ENCODE assay signal across 1 cellular context in genomic region chr18:58407649-58408407, GRCh38.
A peak's percentile ranks its signal among the peaks of the same experiment; 100 is the strongest.
TF ChIP-seq lines count a peak whose summit lies in the region.

No MANE protein-coding gene starts in this region.

TF ChIP-seq in HepG2, 621 proteins besides CTCF, POLR2A, EP300 and RAD21 (continued from another document and continues in another):
- TF ChIP-seq, protein P1, sequence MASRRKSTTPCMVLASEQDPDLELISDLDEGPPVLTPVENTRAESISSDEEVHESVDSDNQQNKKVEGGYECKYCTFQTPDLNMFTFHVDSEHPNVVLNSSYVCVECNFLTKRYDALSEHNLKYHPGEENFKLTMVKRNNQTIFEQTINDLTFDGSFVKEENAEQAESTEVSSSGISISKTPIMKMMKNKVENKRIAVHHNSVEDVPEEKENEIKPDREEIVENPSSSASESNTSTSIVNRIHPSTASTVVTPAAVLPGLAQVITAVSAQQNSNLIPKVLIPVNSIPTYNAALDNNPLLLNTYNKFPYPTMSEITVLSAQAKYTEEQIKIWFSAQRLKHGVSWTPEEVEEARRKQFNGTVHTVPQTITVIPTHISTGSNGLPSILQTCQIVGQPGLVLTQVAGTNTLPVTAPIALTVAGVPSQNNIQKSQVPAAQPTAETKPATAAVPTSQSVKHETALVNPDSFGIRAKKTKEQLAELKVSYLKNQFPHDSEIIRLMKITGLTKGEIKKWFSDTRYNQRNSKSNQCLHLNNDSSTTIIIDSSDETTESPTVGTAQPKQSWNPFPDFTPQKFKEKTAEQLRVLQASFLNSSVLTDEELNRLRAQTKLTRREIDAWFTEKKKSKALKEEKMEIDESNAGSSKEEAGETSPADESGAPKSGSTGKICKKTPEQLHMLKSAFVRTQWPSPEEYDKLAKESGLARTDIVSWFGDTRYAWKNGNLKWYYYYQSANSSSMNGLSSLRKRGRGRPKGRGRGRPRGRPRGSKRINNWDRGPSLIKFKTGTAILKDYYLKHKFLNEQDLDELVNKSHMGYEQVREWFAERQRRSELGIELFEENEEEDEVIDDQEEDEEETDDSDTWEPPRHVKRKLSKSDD (CRISPR knock-in tag; IDR thresholded peaks at IDR 0.05; ENCODE audit: low read depth), result peak; percentile 16; the same call in 1 of the 2 replicates
- peak; percentile 9; the same call in 1 of the 2 replicates for TF ChIP-seq ZNF644 (CRISPR knock-in tag; IDR thresholded peaks at IDR 0.05; ENCODE audit: low read depth)
- no peak for TF ChIP-seq MATR3 (CRISPR knock-in tag; IDR thresholded peaks at IDR 0.05)
- no peak for TF ChIP-seq HNRNPH1 (optimal IDR thresholded peaks at IDR 0.05; ENCODE audit: low read depth, low read length)
- TF ChIP-seq CC2D1A (CRISPR knock-in tag; IDR thresholded peaks at IDR 0.05), result peak; percentile 95; the same call in 1 of the 2 replicates
- TF ChIP-seq ZC3H4 (CRISPR knock-in tag; IDR thresholded peaks at IDR 0.05; ENCODE audit: borderline replicate concordance), result peak; percentile 94
- peak; percentile 64; the same call in 1 of the 2 replicates for TF ChIP-seq RNF219 (CRISPR knock-in tag; IDR thresholded peaks at IDR 0.05)
- peak; percentile 85; the same call in 1 of the 2 replicates for TF ChIP-seq ZBTB46 (CRISPR knock-in tag; IDR thresholded peaks at IDR 0.05; ENCODE audit: borderline replicate concordance)
- no peak for TF ChIP-seq ZNF713 (CRISPR knock-in tag; IDR thresholded peaks at IDR 0.05)
- no peak for TF ChIP-seq PLRG1 (conservative IDR thresholded peaks at IDR 0.05)
- TF ChIP-seq ZNF343 (CRISPR knock-in tag; IDR thresholded peaks at IDR 0.05), result peak; percentile 62; the same call in 1 of the 2 replicates
- TF ChIP-seq ZFX (CRISPR knock-in tag; IDR thresholded peaks at IDR 0.05; ENCODE audit: low read depth), result peak; percentile 61
- TF ChIP-seq ZMYM2 (CRISPR knock-in tag; IDR thresholded peaks at IDR 0.05), result peak; percentile 74
- peak; percentile 85; the same call in 1 of the 2 replicates for TF ChIP-seq MYPOP (CRISPR knock-in tag; IDR thresholded peaks at IDR 0.05)
- TF ChIP-seq RBM22 (optimal IDR thresholded peaks at IDR 0.05; ENCODE audit: low read length), result peak; percentile 81
- peak; percentile 99 for TF ChIP-seq ISL2 (CRISPR knock-in tag; IDR thresholded peaks at IDR 0.05)
- TF ChIP-seq NRL (CRISPR knock-in tag; IDR thresholded peaks at IDR 0.05; ENCODE audit: borderline replicate concordance), result peak; percentile 60; the same call in 1 of the 2 replicates
- TF ChIP-seq KDM5B (CRISPR knock-in tag; IDR thresholded peaks at IDR 0.05; ENCODE audit: borderline replicate concordance), result no peak
- TF ChIP-seq PAF1 (CRISPR knock-in tag; IDR thresholded peaks at IDR 0.05), result peak; percentile 61; the same call in 1 of the 2 replicates
- peak; percentile 84 for TF ChIP-seq KDM6A (CRISPR knock-in tag; IDR thresholded peaks at IDR 0.05; ENCODE audit: low read depth)
- peak; percentile 100 for TF ChIP-seq MED8 (CRISPR knock-in tag; IDR thresholded peaks at IDR 0.05; ENCODE audit: insufficient replicate concordance)
- 0 out of 2 replicates have a peak, but pooled peaks have one; percentile 53 for TF ChIP-seq NFAT5 (CRISPR knock-in tag; IDR thresholded peaks at IDR 0.05)
- peak; percentile 56 for TF ChIP-seq SAP130 (CRISPR knock-in tag; IDR thresholded peaks at IDR 0.05; ENCODE audit: low read depth)
- TF ChIP-seq KLF12 (CRISPR knock-in tag; IDR thresholded peaks at IDR 0.05; ENCODE audit: borderline replicate concordance), result 0 out of 2 replicates have a peak, but pooled peaks have one; percentile 25
- TF ChIP-seq ZXDC (CRISPR knock-in tag; IDR thresholded peaks at IDR 0.05), result 0 out of 2 replicates have a peak, but pooled peaks have one; percentile 89
- TF ChIP-seq GATAD1 (CRISPR knock-in tag; IDR thresholded peaks at IDR 0.05), result peak; percentile 22; the same call in 1 of the 2 replicates
- peak; percentile 65 for TF ChIP-seq MNT (IDR thresholded peaks at IDR 0.05)
- TF ChIP-seq ZSCAN20 (CRISPR knock-in tag; IDR thresholded peaks at IDR 0.05; ENCODE audit: borderline replicate concordance), result no peak
- peak; percentile 91 for TF ChIP-seq MAZ (IDR thresholded peaks at IDR 0.05; ENCODE audit: borderline replicate concordance, low read depth, low read length)
- TF ChIP-seq MAZ (CRISPR knock-in tag; IDR thresholded peaks at IDR 0.05; ENCODE audit: low read depth), result no peak; the same call in none of the 2 replicates
- peak; percentile 48; the same call in 1 of the 2 replicates for TF ChIP-seq ZNF792 (CRISPR knock-in tag; IDR thresholded peaks at IDR 0.05)
- TF ChIP-seq FLYWCH1 (CRISPR knock-in tag; IDR thresholded peaks at IDR 0.05), result 0 out of 2 replicates have a peak, but pooled peaks have one; percentile 57
- TF ChIP-seq, protein P2, sequence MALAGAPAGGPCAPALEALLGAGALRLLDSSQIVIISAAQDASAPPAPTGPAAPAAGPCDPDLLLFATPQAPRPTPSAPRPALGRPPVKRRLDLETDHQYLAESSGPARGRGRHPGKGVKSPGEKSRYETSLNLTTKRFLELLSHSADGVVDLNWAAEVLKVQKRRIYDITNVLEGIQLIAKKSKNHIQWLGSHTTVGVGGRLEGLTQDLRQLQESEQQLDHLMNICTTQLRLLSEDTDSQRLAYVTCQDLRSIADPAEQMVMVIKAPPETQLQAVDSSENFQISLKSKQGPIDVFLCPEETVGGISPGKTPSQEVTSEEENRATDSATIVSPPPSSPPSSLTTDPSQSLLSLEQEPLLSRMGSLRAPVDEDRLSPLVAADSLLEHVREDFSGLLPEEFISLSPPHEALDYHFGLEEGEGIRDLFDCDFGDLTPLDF (CRISPR knock-in tag; IDR thresholded peaks at IDR 0.05), result no peak
- no peak; the same call in 1 of the 2 replicates for TF ChIP-seq ZNF337 (CRISPR knock-in tag; IDR thresholded peaks at IDR 0.05; ENCODE audit: borderline replicate concordance, low read depth)
- TF ChIP-seq MEIS1 (CRISPR knock-in tag; IDR thresholded peaks at IDR 0.05; ENCODE audit: borderline replicate concordance), result peak; percentile 95; the same call in 1 of the 2 replicates
- TF ChIP-seq ZNF34 (CRISPR knock-in tag; IDR thresholded peaks at IDR 0.05; ENCODE audit: borderline replicate concordance), result peak; percentile 82; the same call in 1 of the 2 replicates
- TF ChIP-seq NFE2 (CRISPR knock-in tag; IDR thresholded peaks at IDR 0.05), result no peak
- peak; percentile 79; the same call in 1 of the 2 replicates for TF ChIP-seq FIP1L1 (IDR thresholded peaks at IDR 0.05; ENCODE audit: borderline replicate concordance, insufficient read depth, low read depth, low read length)
- peak; percentile 92 for TF ChIP-seq SALL1 (CRISPR knock-in tag; IDR thresholded peaks at IDR 0.05)
- TF ChIP-seq HNRNPK (IDR thresholded peaks at IDR 0.05; ENCODE audit: low read depth, low read length, poor library complexity, severe bottlenecking), result peak; percentile 80
- TF ChIP-seq KDM3A (CRISPR knock-in tag; IDR thresholded peaks at IDR 0.05; ENCODE audit: low read depth), result peak; percentile 28; the same call in 1 of the 2 replicates
- TF ChIP-seq ZNF234 (CRISPR knock-in tag; conservative IDR thresholded peaks at IDR 0.05), result no peak
- TF ChIP-seq PTBP1 (IDR thresholded peaks at IDR 0.05; ENCODE audit: low read depth, low read length, poor library complexity, severe bottlenecking), result no peak
- TF ChIP-seq ZNF367 (CRISPR knock-in tag; IDR thresholded peaks at IDR 0.05; ENCODE audit: borderline replicate concordance), result 0 out of 2 replicates have a peak, but pooled peaks have one; percentile 40
- peak; percentile 95 for TF ChIP-seq HNF4A (CRISPR knock-in tag; IDR thresholded peaks at IDR 0.05)
